ENCODE assay signal across 2 cellular contexts in the genomic region with DNA sequence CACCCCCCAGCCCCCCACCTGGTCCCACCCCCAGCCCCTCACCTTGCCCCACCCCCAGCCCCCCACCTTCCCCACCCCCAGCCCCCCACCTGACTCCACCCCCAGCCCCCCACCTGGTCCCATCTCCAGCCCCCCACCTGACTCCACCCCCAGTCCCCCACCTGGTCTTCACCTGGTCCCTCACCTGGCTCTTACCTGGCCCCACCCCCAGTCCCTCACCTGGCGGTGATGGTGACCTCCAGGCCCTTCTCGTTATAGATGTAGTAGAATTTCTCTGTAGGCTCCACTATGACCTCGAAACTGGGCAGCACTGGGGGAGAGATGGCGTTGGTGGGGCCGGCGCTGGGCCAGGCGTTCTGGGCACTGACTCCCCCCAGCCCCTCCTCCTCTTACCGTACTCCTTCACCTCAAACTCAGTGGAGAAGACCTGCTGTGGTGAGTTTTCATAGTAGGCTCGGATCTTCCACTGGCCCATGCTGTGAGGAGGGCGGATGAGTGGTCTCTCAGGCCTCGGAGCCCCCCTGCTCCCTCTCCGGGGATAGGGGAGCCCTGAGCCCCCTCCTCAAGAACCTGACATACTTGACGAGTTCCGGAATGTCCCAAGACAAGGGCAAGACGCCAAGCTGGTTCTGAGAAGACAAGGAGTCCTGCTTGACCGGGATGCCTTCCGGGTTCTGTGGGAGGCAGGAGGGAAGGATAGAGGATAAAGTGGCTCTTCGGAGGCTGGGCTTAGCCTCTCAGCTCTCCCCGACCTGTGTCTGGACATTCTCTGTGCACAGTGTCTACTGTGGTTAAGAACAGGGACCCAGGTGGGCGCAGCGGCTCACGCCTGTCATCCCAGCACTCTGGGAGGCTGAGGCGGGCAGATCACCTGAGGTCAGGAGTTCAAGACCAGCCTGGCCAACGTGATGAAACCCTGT.
A peak's percentile ranks its signal among the peaks of the same experiment; 100 is the strongest.
TF ChIP-seq lines count a peak whose summit lies in the region.

No MANE protein-coding gene starts in this region.

TF ChIP-seq in K562, 482 proteins besides CTCF, POLR2A, EP300 and RAD21:
- TF ChIP-seq ELF1 (tag; IDR thresholded peaks at IDR 0.05) (0 out of 2 replicates have a peak, but pooled peaks have one; percentile 14), FOXK1 (CRISPR knock-in tag; IDR thresholded peaks at IDR 0.05; ENCODE audit: borderline replicate concordance) (no peak), GTF2F1 (IDR thresholded peaks at IDR 0.05; ENCODE audit: low read depth, low read length) (no peak)

TF ChIP-seq in liver, 16 proteins besides CTCF, POLR2A, EP300 and RAD21:
- TF ChIP-seq, protein P1, sequence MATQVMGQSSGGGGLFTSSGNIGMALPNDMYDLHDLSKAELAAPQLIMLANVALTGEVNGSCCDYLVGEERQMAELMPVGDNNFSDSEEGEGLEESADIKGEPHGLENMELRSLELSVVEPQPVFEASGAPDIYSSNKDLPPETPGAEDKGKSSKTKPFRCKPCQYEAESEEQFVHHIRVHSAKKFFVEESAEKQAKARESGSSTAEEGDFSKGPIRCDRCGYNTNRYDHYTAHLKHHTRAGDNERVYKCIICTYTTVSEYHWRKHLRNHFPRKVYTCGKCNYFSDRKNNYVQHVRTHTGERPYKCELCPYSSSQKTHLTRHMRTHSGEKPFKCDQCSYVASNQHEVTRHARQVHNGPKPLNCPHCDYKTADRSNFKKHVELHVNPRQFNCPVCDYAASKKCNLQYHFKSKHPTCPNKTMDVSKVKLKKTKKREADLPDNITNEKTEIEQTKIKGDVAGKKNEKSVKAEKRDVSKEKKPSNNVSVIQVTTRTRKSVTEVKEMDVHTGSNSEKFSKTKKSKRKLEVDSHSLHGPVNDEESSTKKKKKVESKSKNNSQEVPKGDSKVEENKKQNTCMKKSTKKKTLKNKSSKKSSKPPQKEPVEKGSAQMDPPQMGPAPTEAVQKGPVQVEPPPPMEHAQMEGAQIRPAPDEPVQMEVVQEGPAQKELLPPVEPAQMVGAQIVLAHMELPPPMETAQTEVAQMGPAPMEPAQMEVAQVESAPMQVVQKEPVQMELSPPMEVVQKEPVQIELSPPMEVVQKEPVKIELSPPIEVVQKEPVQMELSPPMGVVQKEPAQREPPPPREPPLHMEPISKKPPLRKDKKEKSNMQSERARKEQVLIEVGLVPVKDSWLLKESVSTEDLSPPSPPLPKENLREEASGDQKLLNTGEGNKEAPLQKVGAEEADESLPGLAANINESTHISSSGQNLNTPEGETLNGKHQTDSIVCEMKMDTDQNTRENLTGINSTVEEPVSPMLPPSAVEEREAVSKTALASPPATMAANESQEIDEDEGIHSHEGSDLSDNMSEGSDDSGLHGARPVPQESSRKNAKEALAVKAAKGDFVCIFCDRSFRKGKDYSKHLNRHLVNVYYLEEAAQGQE (IDR thresholded peaks at IDR 0.05), result peak; percentile 9
- TF ChIP-seq, protein P2, sequence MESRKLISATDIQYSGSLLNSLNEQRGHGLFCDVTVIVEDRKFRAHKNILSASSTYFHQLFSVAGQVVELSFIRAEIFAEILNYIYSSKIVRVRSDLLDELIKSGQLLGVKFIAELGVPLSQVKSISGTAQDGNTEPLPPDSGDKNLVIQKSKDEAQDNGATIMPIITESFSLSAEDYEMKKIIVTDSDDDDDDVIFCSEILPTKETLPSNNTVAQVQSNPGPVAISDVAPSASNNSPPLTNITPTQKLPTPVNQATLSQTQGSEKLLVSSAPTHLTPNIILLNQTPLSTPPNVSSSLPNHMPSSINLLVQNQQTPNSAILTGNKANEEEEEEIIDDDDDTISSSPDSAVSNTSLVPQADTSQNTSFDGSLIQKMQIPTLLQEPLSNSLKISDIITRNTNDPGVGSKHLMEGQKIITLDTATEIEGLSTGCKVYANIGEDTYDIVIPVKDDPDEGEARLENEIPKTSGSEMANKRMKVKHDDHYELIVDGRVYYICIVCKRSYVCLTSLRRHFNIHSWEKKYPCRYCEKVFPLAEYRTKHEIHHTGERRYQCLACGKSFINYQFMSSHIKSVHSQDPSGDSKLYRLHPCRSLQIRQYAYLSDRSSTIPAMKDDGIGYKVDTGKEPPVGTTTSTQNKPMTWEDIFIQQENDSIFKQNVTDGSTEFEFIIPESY (IDR thresholded peaks at IDR 0.05), result no peak
- TF ChIP-seq TAF1 (conservative IDR thresholded peaks at IDR 0.05), result no peak
- peak in 1 of 2 donors; percentile 16 for TF ChIP-seq EGR1 (IDR thresholded peaks at IDR 0.05; ENCODE audit: low read depth in 2 of 2)
- TF ChIP-seq SP1 (IDR thresholded peaks at IDR 0.05), result no peak
